In genomic region chr20:59751075-59751711, GRCh38 we compare ENCODE assay signal across 9 cellular contexts.
DNase-seq lines count a peak whose midpoint lies in the region; ATAC-seq and TF ChIP-seq lines count a peak whose summit lies in the region.
"Had no signal": no experiment of that assay in that cellular context is flagged by ENCODE, and none has a peak within 500 bp of the region (broad histone marks: within the 10 kb centered on the region; RNA-seq: fewer than 3 reads in every experiment).

No MANE protein-coding gene starts in this region.

- no peaks in the 10 kb centered on the region for H3K9me3 Mint-ChIP-seq in activated CD4-positive, alpha-beta memory T cell treated with anti-CD3 and anti-CD28 coated beads, Interleukin-2, amount 10 ng/mL, durations not matched to agents 7 days and 5 days

- intact Hi-C loops in posterior cingulate gyrus (cut with DNase I): loop anchor here (1.0 kb wide), 2 partner anchors 153 to 180 kb away; no protein-coding TSS in a partner anchor

- no peaks in the 10 kb centered on the region for H3K79me2 ChIP-seq in MM.1S (ENCODE audit: low read length)

- no peak overlapping the region for H3K4me3 Mint-ChIP-seq in activated CD4-positive, alpha-beta memory T cell treated with anti-CD3 and anti-CD28 coated beads, Interleukin-2, amount 10 ng/mL, durations not matched to agents 7 days and 5 days
- H3K4me3 Mint-ChIP-seq: B cell had no signal

- peak overlapping the region; percentile 81; the same call in 1 of the 2 replicates for H3K27ac ChIP-seq in MM.1S (ENCODE audit: low read length)

- peaks cover 32% of the 10 kb centered on the region for H3K4me1 ChIP-seq in MM.1S (ENCODE audit: low read length)

- H3K36me3 Mint-ChIP-seq in activated CD4-positive, alpha-beta memory T cell treated with anti-CD3 and anti-CD28 coated beads, Interleukin-2, amount 10 ng/mL, durations not matched to agents 7 days and 5 days (ENCODE audit: low read depth): no peaks in the 10 kb centered on the region

- no peaks in the 10 kb centered on the region for H3K9me3 ChIP-seq in MM.1S (replicated peaks; ENCODE audit: insufficient read depth, low read length)

- CTCF ChIA-PET in activated CD4-positive, alpha-beta memory T cell treated with anti-CD3 and anti-CD28 coated beads, Interleukin-2, amount 10 ng/mL, durations not matched to agents 7 days and 5 days (lab: Charles Lee): no interaction called here

- DNase-seq in NCI-H1694 (lab: John Stamatoyannopoulos, UW) (peak; percentile 1), NCI-H1694 treated with DMSO at 0.1 percent for 48 hours (lab: John Stamatoyannopoulos, UW) (no peak), MM.1S (peak; percentile 80), foreskin melanocyte (peak; percentile 54), posterior cingulate gyrus (peak; percentile 79 to 98 (median 89)), NCI-H1048 (lab: John Stamatoyannopoulos, UW) (no peak)
- DNase-seq in activated CD4-positive, alpha-beta memory T cell treated with anti-CD3 and anti-CD28 coated beads, Interleukin-2, amount 10 ng/mL, durations not matched to agents 7 days and 5 days: peak; percentile 41

- H3K27me3 ChIP-seq in MM.1S (replicated peaks; ENCODE audit: insufficient read depth, low read length): peaks cover 4% of the 10 kb centered on the region; the same call in 1 of the 2 replicates

- peaks cover 15% of the 10 kb centered on the region for H3F3A ChIP-seq in MM.1S (ENCODE audit: insufficient read depth, low read length)

- H3K36me3 ChIP-seq in MM.1S (replicated peaks; ENCODE audit: insufficient read depth, low read length): no peaks in the 10 kb centered on the region

- peak; percentile 36 for ATAC-seq in GM21367 (IDR thresholded peaks at IDR 0.05; ENCODE audit: unreplicated experiment)

- H3K9ac ChIP-seq in MM.1S (ENCODE audit: low read length): peak overlapping the region; percentile 24; the same call in 1 of the 2 replicates

- peak; percentile 93 for TF ChIP-seq CTCF in MM.1S (IDR thresholded peaks at IDR 0.05; ENCODE audit: low read length)

- no peaks in the 10 kb centered on the region for H3K27me3 Mint-ChIP-seq in activated CD4-positive, alpha-beta memory T cell treated with anti-CD3 and anti-CD28 coated beads, Interleukin-2, amount 10 ng/mL, durations not matched to agents 7 days and 5 days

- H3K27ac Mint-ChIP-seq in activated CD4-positive, alpha-beta memory T cell treated with anti-CD3 and anti-CD28 coated beads, Interleukin-2, amount 10 ng/mL, durations not matched to agents 7 days and 5 days: no peak overlapping the region
- H3K27ac Mint-ChIP-seq: B cell had no signal

- H4K20me1 ChIP-seq in MM.1S (ENCODE audit: insufficient read depth, low read length): no peaks in the 10 kb centered on the region

- H3K9me2 ChIP-seq in MM.1S (replicated peaks; ENCODE audit: insufficient read depth, low read length): no peaks in the 10 kb centered on the region

- POLR2A ChIA-PET in activated CD4-positive, alpha-beta memory T cell treated with anti-CD3 and anti-CD28 coated beads, Interleukin-2, amount 10 ng/mL, durations not matched to agents 7 days and 5 days (lab: Charles Lee): no interaction called here

- H3K4me3 ChIP-seq in MM.1S (ENCODE audit: low read length): no peak overlapping the region

- H3K4me1 Mint-ChIP-seq in activated CD4-positive, alpha-beta memory T cell treated with anti-CD3 and anti-CD28 coated beads, Interleukin-2, amount 10 ng/mL, durations not matched to agents 7 days and 5 days: peaks cover 2% of the 10 kb centered on the region

- H3K4me2 ChIP-seq in MM.1S (ENCODE audit: low read depth, low read length): peak overlapping the region; percentile 77; the same call in 1 of the 2 replicates

- H2AFZ ChIP-seq in MM.1S (ENCODE audit: low read length): peak overlapping the region; percentile 62

Comparison
In these comparisons a context has a peak if more than half of its experiments do, and no peak if none do; other contexts are left out.
1. DNase-seq: peak in NCI-H1694 (single experiment), MM.1S (single experiment), activated CD4-positive, alpha-beta memory T cell treated with anti-CD3 and anti-CD28 coated beads, Interleukin-2, amount 10 ng/mL, durations not matched to agents 7 days and 5 days (single experiment), foreskin melanocyte (single experiment) and posterior cingulate gyrus (10 of 10); none in NCI-H1694 treated with DMSO at 0.1 percent for 48 hours (single experiment) and NCI-H1048 (single experiment).